16 cellular contexts compared by ENCODE assay signal in genomic region chr3:58072046-58072445, GRCh38.
DNase-seq lines count a peak whose midpoint lies in the region; ATAC-seq, FAIRE-seq and TF ChIP-seq lines count a peak whose summit lies in the region.
"Had no signal": no experiment of that assay in that cellular context is flagged by ENCODE, and none has a peak within 500 bp of the region (broad histone marks: within the 10 kb centered on the region; RNA-seq: fewer than 3 reads in every experiment).

No MANE protein-coding gene starts in this region.

- no peaks in the 10 kb centered on the region for H3K9me3 Mint-ChIP-seq in CD8-positive, alpha-beta T cell
- H3K9me3 Mint-ChIP-seq: activated naive CD4-positive, alpha-beta T cell treated with anti-CD3 and anti-CD28 coated beads for 36 hours had no signal

- intact Hi-C loops in thyroid gland (cut with DNase I) = no loop called here
- intact Hi-C loops in CD8-positive, alpha-beta T cell (cut with DNase I, micrococcal nuclease) = no loop called here

- peak overlapping the region; percentile 72 to 78 for H3K27ac ChIP-seq in liver (ENCODE audit: low read depth in 1 of 2, low read length in 2 of 2)
- peak overlapping the region in 2 of 3 donors; percentile 39 to 64 for H3K27ac ChIP-seq in thyroid gland
- H3K27ac ChIP-seq in CD8-positive, alpha-beta T cell (ENCODE audit: low read depth, low read length) = no peak overlapping the region

- H3K4me3 ChIP-seq in HFF-Myc (replicated peaks; ENCODE audit: low read depth, low read length) (no peak overlapping the region), bronchial epithelial cell (ENCODE audit: low read depth, low read length) (no peak overlapping the region), liver (ENCODE audit: low read depth in 1 of 3, low read length in 3 of 3) (no peak overlapping the region), thyroid gland (replicated peaks in 1 of 3) (no peak overlapping the region)
- no peak overlapping the region for H3K4me3 ChIP-seq in CD8-positive, alpha-beta T cell (ENCODE audit: low read depth, low read length)

- H3K27me3 ChIP-seq in bronchial epithelial cell (ENCODE audit: control insufficient read depth, insufficient read depth, low read length) = no peaks in the 10 kb centered on the region
- H3K27me3 ChIP-seq in liver (ENCODE audit: control insufficient read depth in 4 of 4, insufficient read depth in 4 of 4, low read length in 3 of 4) = no peaks in the 10 kb centered on the region
- H3K27me3 ChIP-seq in thyroid gland = no peaks in the 10 kb centered on the region
- H3K27me3 ChIP-seq in CD8-positive, alpha-beta T cell (ENCODE audit: insufficient read depth, low read length) = no peaks in the 10 kb centered on the region

- H3K4me3 Mint-ChIP-seq in CD8-positive, alpha-beta T cell = no peak overlapping the region
- H3K4me3 Mint-ChIP-seq: activated naive CD4-positive, alpha-beta T cell treated with anti-CD3 and anti-CD28 coated beads for 36 hours had no signal

- POLR2A ChIA-PET in CD8-positive, alpha-beta T cell (lab: Charles Lee) = interaction anchor here (0.9 to 1.5 kb wide), 2 partner anchors 8 to 9 kb away, joined by 3 to 4 read pairs; no protein-coding TSS in a partner anchor

- WGBS in liver = 94% methylated on average over 5 of the region's 5 CpGs
- 65 to 81% methylated on average over 5 of the region's 5 CpGs for WGBS in thyroid gland, 2 donors

- DNase-seq in HFF-Myc (ENCODE audit: extremely low read depth, low read depth) (peak; percentile 92), bronchial epithelial cell (ENCODE audit: low read depth) (peak; percentile 30), thyroid gland (no peak), occipital lobe (lab: John Stamatoyannopoulos, UW) (no peak), globus pallidus (ENCODE audit: low spot score) (no peak)
- no peak for DNase-seq in CD8-positive, alpha-beta T cell
- DNase-seq in central memory CD4-positive, alpha-beta T cell = no peak
- DNase-seq: activated naive CD4-positive, alpha-beta T cell treated with anti-CD3 and anti-CD28 coated beads for 36 hours; cortex of kidney; naive thymus-derived CD4-positive, alpha-beta T cell; NCI-H2081; right cardiac atrium; stimulated activated naive CD4-positive, alpha-beta T cell had no signal

- H3K4me1 Mint-ChIP-seq in CD8-positive, alpha-beta T cell (ENCODE audit: low read depth) = peaks cover 42% of the 10 kb centered on the region

- ATAC-seq in CD8-positive, alpha-beta T cell = no peak
- ATAC-seq: naive thymus-derived CD4-positive, alpha-beta T cell; right cardiac atrium had no signal

- H3K4me1 ChIP-seq in liver (ENCODE audit: control insufficient read depth in 4 of 4, insufficient read depth in 4 of 4, low read length in 3 of 4) (peaks cover 12 to 38% (median 31%) of the 10 kb centered on the region in 4 donors), thyroid gland (peaks cover 35 to 60% of the 10 kb centered on the region in 2 donors)
- H3K4me1 ChIP-seq in CD8-positive, alpha-beta T cell (ENCODE audit: insufficient read depth, low read length) = peaks cover 26% of the 10 kb centered on the region

- FAIRE-seq in bronchial epithelial cell (lab: Jason Lieb, UNC) = no peak
- FAIRE-seq: frontal cortex, H54 had no signal

- no peak for TF ChIP-seq POLR2A in thyroid gland (IDR thresholded peaks at IDR 0.05)

- no peak for TF ChIP-seq RAD21 in liver (IDR thresholded peaks at IDR 0.05)

- TF ChIP-seq CTCF in HFF-Myc (IDR thresholded peaks at IDR 0.05; ENCODE audit: low read depth, low read length, missing control alignments) (no peak), bronchial epithelial cell (IDR thresholded peaks at IDR 0.05; ENCODE audit: insufficient read depth, low read length, severe bottlenecking) (no peak), liver (IDR thresholded peaks at IDR 0.05; ENCODE audit: low read depth, low read length, missing input control) (no peak), thyroid gland (IDR thresholded peaks at IDR 0.05) (no peak)
- TF ChIP-seq CTCF in CD8-positive, alpha-beta T cell (IDR thresholded peaks at IDR 0.05) = no peak

- CTCF ChIA-PET in CD8-positive, alpha-beta T cell (lab: Charles Lee) = interaction anchor here (1.2 kb wide), 1 partner anchor 9 kb away, joined by 4 read pairs; no protein-coding TSS in a partner anchor

- H3K36me3 Mint-ChIP-seq in CD8-positive, alpha-beta T cell = peaks cover 8% of the 10 kb centered on the region

- no peak overlapping the region for H3K27ac Mint-ChIP-seq in CD8-positive, alpha-beta T cell
- H3K27ac Mint-ChIP-seq: activated naive CD4-positive, alpha-beta T cell treated with anti-CD3 and anti-CD28 coated beads for 36 hours had no signal

- H3K36me3 ChIP-seq in bronchial epithelial cell (ENCODE audit: control insufficient read depth, insufficient read depth, low read length) (peaks cover 6% of the 10 kb centered on the region), liver (ENCODE audit: control insufficient read depth in 4 of 4, insufficient read depth in 3 of 4, low read depth in 1 of 4, low read length in 3 of 4) (peaks cover 0 to 5% (median 2%) of the 10 kb centered on the region in 4 donors), thyroid gland (no peaks in the 10 kb centered on the region)
- H3K36me3 ChIP-seq in CD8-positive, alpha-beta T cell (ENCODE audit: insufficient read depth, low read length) = no peaks in the 10 kb centered on the region

- H3K9me3 ChIP-seq in liver (ENCODE audit: control insufficient read depth in 4 of 4, low read length in 3 of 4) (no peaks in the 10 kb centered on the region), thyroid gland (no peaks in the 10 kb centered on the region)
- no peaks in the 10 kb centered on the region for H3K9me3 ChIP-seq in CD8-positive, alpha-beta T cell (ENCODE audit: low read length)

- H3K27me3 Mint-ChIP-seq in CD8-positive, alpha-beta T cell (ENCODE audit: low read depth) = no peaks in the 10 kb centered on the region
- H3K27me3 Mint-ChIP-seq: naive thymus-derived CD4-positive, alpha-beta T cell had no signal

- H3K9ac ChIP-seq in liver (ENCODE audit: low read depth in 1 of 2, low read length in 2 of 2) = no peak overlapping the region

TF ChIP-seq in liver, 16 proteins besides CTCF, POLR2A, EP300 and RAD21:
- TF ChIP-seq FOXA1 (IDR thresholded peaks at IDR 0.05) = no peak
- no peak for TF ChIP-seq HNF4G (IDR thresholded peaks at IDR 0.05)
- TF ChIP-seq, protein P1, sequence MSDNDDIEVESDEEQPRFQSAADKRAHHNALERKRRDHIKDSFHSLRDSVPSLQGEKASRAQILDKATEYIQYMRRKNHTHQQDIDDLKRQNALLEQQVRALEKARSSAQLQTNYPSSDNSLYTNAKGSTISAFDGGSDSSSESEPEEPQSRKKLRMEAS (IDR thresholded peaks at IDR 0.05) = no peak
- TF ChIP-seq, protein P2, sequence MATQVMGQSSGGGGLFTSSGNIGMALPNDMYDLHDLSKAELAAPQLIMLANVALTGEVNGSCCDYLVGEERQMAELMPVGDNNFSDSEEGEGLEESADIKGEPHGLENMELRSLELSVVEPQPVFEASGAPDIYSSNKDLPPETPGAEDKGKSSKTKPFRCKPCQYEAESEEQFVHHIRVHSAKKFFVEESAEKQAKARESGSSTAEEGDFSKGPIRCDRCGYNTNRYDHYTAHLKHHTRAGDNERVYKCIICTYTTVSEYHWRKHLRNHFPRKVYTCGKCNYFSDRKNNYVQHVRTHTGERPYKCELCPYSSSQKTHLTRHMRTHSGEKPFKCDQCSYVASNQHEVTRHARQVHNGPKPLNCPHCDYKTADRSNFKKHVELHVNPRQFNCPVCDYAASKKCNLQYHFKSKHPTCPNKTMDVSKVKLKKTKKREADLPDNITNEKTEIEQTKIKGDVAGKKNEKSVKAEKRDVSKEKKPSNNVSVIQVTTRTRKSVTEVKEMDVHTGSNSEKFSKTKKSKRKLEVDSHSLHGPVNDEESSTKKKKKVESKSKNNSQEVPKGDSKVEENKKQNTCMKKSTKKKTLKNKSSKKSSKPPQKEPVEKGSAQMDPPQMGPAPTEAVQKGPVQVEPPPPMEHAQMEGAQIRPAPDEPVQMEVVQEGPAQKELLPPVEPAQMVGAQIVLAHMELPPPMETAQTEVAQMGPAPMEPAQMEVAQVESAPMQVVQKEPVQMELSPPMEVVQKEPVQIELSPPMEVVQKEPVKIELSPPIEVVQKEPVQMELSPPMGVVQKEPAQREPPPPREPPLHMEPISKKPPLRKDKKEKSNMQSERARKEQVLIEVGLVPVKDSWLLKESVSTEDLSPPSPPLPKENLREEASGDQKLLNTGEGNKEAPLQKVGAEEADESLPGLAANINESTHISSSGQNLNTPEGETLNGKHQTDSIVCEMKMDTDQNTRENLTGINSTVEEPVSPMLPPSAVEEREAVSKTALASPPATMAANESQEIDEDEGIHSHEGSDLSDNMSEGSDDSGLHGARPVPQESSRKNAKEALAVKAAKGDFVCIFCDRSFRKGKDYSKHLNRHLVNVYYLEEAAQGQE (IDR thresholded peaks at IDR 0.05) = no peak
- TF ChIP-seq HNF4A (conservative IDR thresholded peaks at IDR 0.05) = no peak
- TF ChIP-seq SP1 (IDR thresholded peaks at IDR 0.05) = no peak
- no peak for TF ChIP-seq NR2F2 (IDR thresholded peaks at IDR 0.05)
- TF ChIP-seq ATF3 (IDR thresholded peaks at IDR 0.05) = no peak
- no peak for TF ChIP-seq TAF1 (conservative IDR thresholded peaks at IDR 0.05)
- TF ChIP-seq RXRA (IDR thresholded peaks at IDR 0.05) = no peak
- no peak for TF ChIP-seq YY1 (IDR thresholded peaks at IDR 0.05)
- no peak for TF ChIP-seq EGR1 (IDR thresholded peaks at IDR 0.05; ENCODE audit: low read depth in 2 of 2)

Comparison
In these comparisons a context has a peak if more than half of its experiments do, and no peak if none do; other contexts are left out.
1. DNase-seq: peak in HFF-Myc (single experiment) and bronchial epithelial cell (single experiment); none in thyroid gland (0 of 2), occipital lobe (single experiment), CD8-positive, alpha-beta T cell (0 of 7), central memory CD4-positive, alpha-beta T cell (single experiment) and globus pallidus (single experiment).